In genomic region chr7:155598810-155599210, GRCh38 we compare ENCODE assay signal across 8 cellular contexts. TPM values are rescaled to one million over a fixed set of nuclear protein-coding genes. Genes with fewer than 3 reads are reported as not detected.
DNase-seq lines count a peak whose midpoint lies in the region; ATAC-seq and TF ChIP-seq lines count a peak whose summit lies in the region.

No MANE protein-coding gene starts in this region.

- H3K4me1 Mint-ChIP-seq in CD8-positive, alpha-beta T cell (ENCODE audit: low read depth), result peaks cover 3% of the 10 kb centered on the region
- peaks cover 4% of the 10 kb centered on the region for H3K4me1 Mint-ChIP-seq in glutamatergic neuron (ENCODE audit: low read depth, unreplicated experiment)

- H3K79me2 ChIP-seq in MM.1S (ENCODE audit: low read length), result no peaks in the 10 kb centered on the region
- no peaks in the 10 kb centered on the region for H3K79me2 ChIP-seq in SK-N-SH (ENCODE audit: insufficient read depth)

- CTCF ChIA-PET in CD8-positive, alpha-beta T cell (lab: Charles Lee), result interaction anchor here (0.6 to 5.3 kb wide), 43 partner anchors 9 to 688 kb away, joined by 3 to 147 read pairs (median 5); no protein-coding TSS in a partner anchor
- CTCF ChIA-PET in SK-N-SH (lab: Yijun Ruan, JAX), result interaction anchor here (0.6 to 13.5 kb wide), 92 partner anchors 9 to 1702 kb away, joined by 3 to 470 read pairs (median 5); partner anchors contain the start of genes CNPY1 and RBM33

- H4K20me1 ChIP-seq in MM.1S (ENCODE audit: insufficient read depth, low read length), result no peaks in the 10 kb centered on the region
- no peaks in the 10 kb centered on the region for H4K20me1 ChIP-seq in SK-N-SH (ENCODE audit: insufficient read depth)

- no peaks in the 10 kb centered on the region for H3K36me3 ChIP-seq in CD8-positive, alpha-beta T cell (ENCODE audit: insufficient read depth, low read length)
- no peaks in the 10 kb centered on the region for H3K36me3 ChIP-seq in MM.1S (replicated peaks; ENCODE audit: insufficient read depth, low read length)
- H3K36me3 ChIP-seq in SK-N-SH (replicated peaks in 1 of 2; ENCODE audit: control insufficient read depth in 1 of 2, insufficient read depth in 2 of 2, low read length in 1 of 2), result no peaks in the 10 kb centered on the region
- no peaks in the 10 kb centered on the region for H3K36me3 ChIP-seq in upper lobe of right lung

- no peak overlapping the region for H3K27ac ChIP-seq in CD8-positive, alpha-beta T cell (ENCODE audit: low read depth, low read length)
- no peak overlapping the region for H3K27ac ChIP-seq in MM.1S (ENCODE audit: low read length)
- no peak overlapping the region for H3K27ac ChIP-seq in SK-N-SH (ENCODE audit: low read depth in 2 of 2, low read length in 1 of 2)
- no peak overlapping the region for H3K27ac ChIP-seq in upper lobe of right lung

- no peaks in the 10 kb centered on the region for H3K27me3 ChIP-seq in CD8-positive, alpha-beta T cell (ENCODE audit: insufficient read depth, low read length)
- H3K27me3 ChIP-seq in MM.1S (replicated peaks; ENCODE audit: insufficient read depth, low read length), result no peaks in the 10 kb centered on the region; the same call in 1 of the 2 replicates
- peaks cover 27% of the 10 kb centered on the region; the same call in 1 of the 2 replicates for H3K27me3 ChIP-seq in SK-N-SH (ENCODE audit: insufficient read depth)
- no peaks in the 10 kb centered on the region for H3K27me3 ChIP-seq in upper lobe of right lung

- H3K4me3 Mint-ChIP-seq in CD8-positive, alpha-beta T cell, result no peak overlapping the region
- H3K4me3 Mint-ChIP-seq in glutamatergic neuron (ENCODE audit: unreplicated experiment), result no peak overlapping the region

- H2AFZ ChIP-seq in MM.1S (ENCODE audit: low read length) (no peak overlapping the region), SK-N-SH (ENCODE audit: low read depth) (no peak overlapping the region)

- intact Hi-C loops in CD8-positive, alpha-beta T cell (cut with DNase I, micrococcal nuclease), result loop anchor here (1.0 kb wide), 2 partner anchors 139 to 169 kb away; no protein-coding TSS in a partner anchor
- intact Hi-C loops in posterior cingulate gyrus (cut with DNase I), result loop anchor here (1.0 kb wide), 2 partner anchors 139 to 169 kb away; no protein-coding TSS in a partner anchor
- intact Hi-C loops in upper lobe of right lung (cut with DNase I), result loop anchor here (10.0 kb wide), 1 partner anchor 136 kb away; no protein-coding TSS in a partner anchor

- peak; percentile 67 to 90 (median 79) for DNase-seq in CD8-positive, alpha-beta T cell
- DNase-seq in MM.1S, result peak; percentile 83
- peak; percentile 88 for DNase-seq in SK-N-SH
- DNase-seq in activated naive CD4-positive, alpha-beta T cell treated with anti-CD3 and anti-CD28 coated beads, Interleukin-2, amount 50 U/mL, for 16 hours, result peak; percentile 82
- DNase-seq in glutamatergic neuron, result peak; percentile 94
- peak; percentile 64 to 97 (median 90) for DNase-seq in posterior cingulate gyrus
- peak; percentile 92 for DNase-seq in upper lobe of right lung

- POLR2A ChIA-PET in CD8-positive, alpha-beta T cell (lab: Charles Lee), result interaction anchor here (0.6 kb wide), 1 partner anchor 140 kb away, joined by 3 read pairs; no protein-coding TSS in a partner anchor
- POLR2A ChIA-PET in SK-N-SH (lab: Yijun Ruan, JAX), result interaction anchor here (1.1 kb wide), 1 partner anchor 14 kb away, joined by 3 read pairs; no protein-coding TSS in a partner anchor

- H3F3A ChIP-seq in MM.1S (ENCODE audit: insufficient read depth, low read length) (no peaks in the 10 kb centered on the region), SK-N-SH (replicated peaks; ENCODE audit: insufficient read depth) (no peaks in the 10 kb centered on the region)

- WGBS in SK-N-SH (ENCODE audit: low lambda C conversion rate), result 12% methylated on average over 12 of the region's 12 CpGs

- H3K27ac Mint-ChIP-seq in CD8-positive, alpha-beta T cell, result no peak overlapping the region
- H3K27ac Mint-ChIP-seq in glutamatergic neuron (ENCODE audit: unreplicated experiment), result no peak overlapping the region

- H3K4me3 ChIP-seq in CD8-positive, alpha-beta T cell (ENCODE audit: low read depth, low read length), result no peak overlapping the region
- H3K4me3 ChIP-seq in MM.1S (ENCODE audit: low read length) (no peak overlapping the region), SK-N-SH (ENCODE audit: low read depth in 2 of 2, low read length in 1 of 2) (peak overlapping the region in 1 of 2 experiments; percentile 11; a peak in 1 of 4 replicates), upper lobe of right lung (no peak overlapping the region)

- peak; percentile 88 for ATAC-seq in CD8-positive, alpha-beta T cell
- ATAC-seq in GM21528 (IDR thresholded peaks at IDR 0.05; ENCODE audit: low FRiP score, unreplicated experiment), result peak; percentile 75
- peak; percentile 85 for ATAC-seq in upper lobe of right lung

- TF ChIP-seq EP300 in SK-N-SH (IDR thresholded peaks at IDR 0.05; ENCODE audit: borderline replicate concordance in 1 of 2, low read depth in 1 of 2, low read length in 1 of 2), result no peak

- H3K9me2 ChIP-seq in MM.1S (replicated peaks; ENCODE audit: insufficient read depth, low read length) (no peaks in the 10 kb centered on the region), SK-N-SH (no peaks in the 10 kb centered on the region)

- peaks cover 15% of the 10 kb centered on the region for H3K27me3 Mint-ChIP-seq in CD8-positive, alpha-beta T cell (ENCODE audit: low read depth)
- H3K27me3 Mint-ChIP-seq in glutamatergic neuron (ENCODE audit: unreplicated experiment), result peaks cover 1% of the 10 kb centered on the region

- peak; percentile 90 for TF ChIP-seq RAD21 in SK-N-SH (IDR thresholded peaks at IDR 0.05; ENCODE audit: low read length)

- no peaks in the 10 kb centered on the region for H3K4me1 ChIP-seq in CD8-positive, alpha-beta T cell (ENCODE audit: insufficient read depth, low read length)
- H3K4me1 ChIP-seq in MM.1S (ENCODE audit: low read length), result no peaks in the 10 kb centered on the region
- H3K4me1 ChIP-seq in SK-N-SH (ENCODE audit: control insufficient read depth in 1 of 2, insufficient read depth in 2 of 2, low read depth in 1 of 2, low read length in 1 of 2), result peaks cover 0 to 3% of the 10 kb centered on the region in 2 experiments; a peak in 1 of 4 replicates
- peaks cover 21% of the 10 kb centered on the region for H3K4me1 ChIP-seq in upper lobe of right lung

- H3K36me3 Mint-ChIP-seq in CD8-positive, alpha-beta T cell, result no peaks in the 10 kb centered on the region
- no peaks in the 10 kb centered on the region for H3K36me3 Mint-ChIP-seq in glutamatergic neuron (ENCODE audit: unreplicated experiment)

- TF ChIP-seq CTCF in CD8-positive, alpha-beta T cell (IDR thresholded peaks at IDR 0.05), result peak; percentile 96
- TF ChIP-seq CTCF in MM.1S (IDR thresholded peaks at IDR 0.05; ENCODE audit: low read length) (peak; percentile 100), SK-N-SH (IDR thresholded peaks at IDR 0.05) (peak; percentile 100), glutamatergic neuron (IDR thresholded peaks at IDR 0.05; ENCODE audit: partially characterized antibody, unreplicated experiment) (peak; percentile 97), upper lobe of right lung (IDR thresholded peaks at IDR 0.05) (peak; percentile 99)

- no peaks in the 10 kb centered on the region for H3K9me3 Mint-ChIP-seq in CD8-positive, alpha-beta T cell
- H3K9me3 Mint-ChIP-seq in glutamatergic neuron (ENCODE audit: unreplicated experiment), result no peaks in the 10 kb centered on the region

- H3K4me2 ChIP-seq in MM.1S (ENCODE audit: low read depth, low read length) (no peak overlapping the region), SK-N-SH (peak overlapping the region; percentile 49; the same call in 1 of the 2 replicates)

- no peak overlapping the region for H3K9ac ChIP-seq in MM.1S (ENCODE audit: low read length)
- no peak overlapping the region for H3K9ac ChIP-seq in SK-N-SH

- H3K9me3 ChIP-seq in CD8-positive, alpha-beta T cell (ENCODE audit: low read length), result no peaks in the 10 kb centered on the region
- H3K9me3 ChIP-seq in MM.1S (replicated peaks; ENCODE audit: insufficient read depth, low read length) (no peaks in the 10 kb centered on the region), SK-N-SH (no peaks in the 10 kb centered on the region), upper lobe of right lung (no peaks in the 10 kb centered on the region)

TF ChIP-seq in SK-N-SH, 30 proteins besides CTCF, POLR2A, EP300 and RAD21:
- TF ChIP-seq NRF1 (IDR thresholded peaks at IDR 0.05; ENCODE audit: low read depth, low read length), result 0 out of 2 replicates have a peak, but pooled peaks have one; percentile 2
- TF ChIP-seq MAX (IDR thresholded peaks at IDR 0.05; ENCODE audit: low read depth), result no peak
- peak; percentile 98 for TF ChIP-seq SMC3 (IDR thresholded peaks at IDR 0.05; ENCODE audit: low read depth, low read length)
TF ChIP-seq in SK-N-SH: peak in this region for 2.

RNA-seq across cellular contexts. Expression of gene RBM33, which starts 45.7 kb away (rescaled TPM):
- 100 to 1,000 TPM; 169 to 184 TPM for total RNA-seq in CD8-positive, alpha-beta T cell
- polyA plus RNA-seq in SK-N-SH (2012; rRNA removed), result 11.8 and 13.8 TPM in 2 replicates
- 6.8 and 7.4 TPM in 2 replicates for polyA plus RNA-seq in SK-N-SH (2012; cell fraction: cytosol; rRNA removed)
- 81.1 and 97.7 TPM in 2 replicates for polyA plus RNA-seq in SK-N-SH (2012; cell fraction: nucleus; rRNA removed)
- total RNA-seq in glutamatergic neuron (ENCODE audit: unreplicated experiment) (67.5 TPM), upper lobe of right lung (62.8 TPM)

RNA-seq across cellular contexts. Expression of gene CNPY1, which starts 52.5 kb away (rescaled TPM):
- not detected for total RNA-seq in CD8-positive, alpha-beta T cell
- not detected in 2 replicates for polyA plus RNA-seq in SK-N-SH (2012; rRNA removed)
- polyA plus RNA-seq in SK-N-SH (2012; cell fraction: cytosol; rRNA removed), result not detected in 2 replicates
- not detected in 2 replicates for polyA plus RNA-seq in SK-N-SH (2012; cell fraction: nucleus; rRNA removed)
- total RNA-seq in glutamatergic neuron (ENCODE audit: unreplicated experiment) (not detected), upper lobe of right lung (not detected)
